In the genomic region with DNA sequence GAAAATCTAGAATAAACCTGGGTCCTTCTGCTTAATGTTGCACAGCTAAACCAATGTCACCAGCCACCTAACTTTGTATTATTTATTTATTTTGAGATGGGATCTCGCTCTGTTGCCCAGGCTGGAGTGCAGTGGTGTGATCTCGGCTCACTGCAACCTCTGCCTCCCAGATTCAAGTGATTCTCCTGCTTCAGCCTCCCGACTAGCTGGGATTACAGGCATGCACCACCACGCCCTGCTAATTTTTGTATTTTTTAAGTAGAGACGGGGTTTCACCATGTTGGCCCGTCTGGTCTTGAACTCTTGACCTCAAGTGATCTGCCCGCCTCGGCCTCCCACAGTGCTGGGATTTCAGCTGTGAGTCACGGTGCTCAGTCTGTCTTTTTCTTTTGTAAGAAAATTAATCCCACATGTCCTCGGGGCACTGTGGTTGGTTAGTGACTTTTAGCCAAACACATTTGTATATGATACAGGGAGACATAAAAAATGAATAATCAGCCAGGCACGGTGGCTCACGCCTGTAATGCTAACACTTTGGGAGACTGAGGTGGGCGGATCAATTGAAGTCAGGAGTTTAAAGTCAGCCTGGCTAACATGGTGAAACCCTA, we compare ENCODE assay signal across 12 cellular contexts. TPM values are rescaled to one million over a fixed set of nuclear protein-coding genes. Genes with fewer than 3 reads are reported as not detected.
DNase-seq lines count a peak whose midpoint lies in the region; TF ChIP-seq lines count a peak whose summit lies in the region.
"Not testable (repeated sequence)": the region's sequence is repeated elsewhere in the genome, so short reads cannot be mapped to it uniquely, and the experiment has no call there.
"Had no signal": no experiment of that assay in that cellular context is flagged by ENCODE, and none has a peak within 500 bp of the region (broad histone marks: within the 10 kb centered on the region; RNA-seq: fewer than 3 reads in every experiment).

No MANE protein-coding gene starts in this region.

- BruUV-seq in PC-9 (replicated peaks; lab: Mats Ljungman, UMichigan); mammary epithelial cell (replicated peaks; lab: Mats Ljungman, UMichigan): not testable (repeated sequence)

- DNase-seq in A172 (ENCODE audit: low spot score) (peak; percentile 61), Daoy (ENCODE audit: low read depth) (peak; percentile 91), PC-9 (peak in 1 of 2 experiments; percentile 77), mammary epithelial cell (peak; percentile 88), fibroblast of peridontal ligament (ENCODE audit: extremely low read depth) (peak; percentile 97), myocyte (ENCODE audit: low read depth) (peak; percentile 55)

- H3K27me3 ChIP-seq in PC-9 (ENCODE audit: insufficient read depth, low read depth) = peaks cover 72% of the 10 kb centered on the region
- not testable (repeated sequence) for H3K27me3 ChIP-seq in mammary epithelial cell (ENCODE audit: insufficient read depth, low read length)

- peak overlapping the region; percentile 7; the same call in 1 of the 2 replicates for H3K4me2 ChIP-seq in PC-9
- not testable (repeated sequence) for H3K4me2 ChIP-seq in mammary epithelial cell (ENCODE audit: insufficient read depth, low read depth, low read length)

- H3K4me1 ChIP-seq in HEK293 (ENCODE audit: control insufficient read depth, insufficient read depth, low read length); PC-9 (replicated peaks; ENCODE audit: insufficient read depth); mammary epithelial cell (ENCODE audit: insufficient read depth, low read length): not testable (repeated sequence)

- POLR2A ChIA-PET in HEK293 (lab: Yijun Ruan, JAX) = interaction anchor here (1.1 kb wide), 1 partner anchor 19 kb away, joined by 9 read pairs; a partner anchor contains a TSS
- POLR2A ChIA-PET in PC-9 (lab: Charles Lee; ENCODE audit: unreplicated experiment) = not testable (repeated sequence)

- intact Hi-C loops in PC-9 (cut with micrococcal nuclease; ENCODE audit: unreplicated experiment); mammary epithelial cell (cut with micrococcal nuclease): not testable (repeated sequence)

- CTCF ChIA-PET in HEK293 (lab: Yijun Ruan, JAX) = interaction anchor here (0.6 to 2.7 kb wide), 7 partner anchors 11 to 200 kb away, joined by 3 to 17 read pairs (median 4); no protein-coding TSS in a partner anchor
- CTCF ChIA-PET in PC-9 (lab: Charles Lee); mammary epithelial cell (lab: Charles Lee; ENCODE audit: low non-redundant PET): not testable (repeated sequence)

- not testable (repeated sequence) for H3K36me3 ChIP-seq in HEK293 (ENCODE audit: control insufficient read depth in 2 of 2, insufficient read depth in 1 of 2, low read length in 2 of 2); PC-9 (ENCODE audit: low read depth); mammary epithelial cell (ENCODE audit: insufficient read depth, low read length)

- H3K4me3 ChIP-seq in HEK293 (ENCODE audit: low read depth, low read length); PC-9; mammary epithelial cell (replicated peaks in 1 of 3; ENCODE audit: insufficient read depth in 1 of 3, low read depth in 2 of 3, low read length in 3 of 3): not testable (repeated sequence)

- in situ Hi-C loops in mammary epithelial cell (cut with MboI; ENCODE audit: low sequenced_read_pairs in 2 of 2) = loop anchor here (25.0 kb wide), 2 partner anchors 104 to 129 kb away; a partner anchor contains a TSS

- not testable (repeated sequence) for H3K9me2 ChIP-seq in PC-9 (ENCODE audit: insufficient read depth)

- dilution Hi-C loops in mammary epithelial cell (cut with HindIII; ENCODE audit: low sequenced_read_pairs) = loop anchor here (5.0 kb wide), 1 partner anchor 106 kb away; no protein-coding TSS in a partner anchor

- TF ChIP-seq CTCF in HEK293 (tag by site-specific recombination; IDR thresholded peaks at IDR 0.05); PC-9 (conservative IDR thresholded peaks at IDR 0.05); VCaP (conservative IDR thresholded peaks at IDR 0.05); mammary epithelial cell (conservative IDR thresholded peaks at IDR 0.05 in 1 of 2, IDR thresholded peaks at IDR 0.05 in 1 of 2; ENCODE audit: extremely low read depth in 1 of 2, insufficient read depth in 1 of 2, low read depth in 1 of 2, low read length in 2 of 2): not testable (repeated sequence)

- H3K27ac ChIP-seq in HEK293 (ENCODE audit: extremely low read depth, low read depth, low read length); PC-9; mammary epithelial cell (ENCODE audit: insufficient read depth, low read depth, low read length): not testable (repeated sequence)
- H3K27ac ChIP-seq in VCaP = peak overlapping the region; percentile 83

- peaks cover 15% of the 10 kb centered on the region; the same call in 1 of the 2 replicates for H3F3A ChIP-seq in PC-9 (ENCODE audit: insufficient read depth, low read depth)

- H3K9ac ChIP-seq in mammary epithelial cell (ENCODE audit: insufficient read depth, low read length) = not testable (repeated sequence)

- 27% methylated on average over 12 of the region's 13 CpGs for WGBS in mammary epithelial cell (ENCODE audit: low coverage, missing lambda C conversion rate)

- not testable (repeated sequence) for H3K9me3 ChIP-seq in HEK293 (ENCODE audit: control insufficient read depth, insufficient read depth, low read depth, low read length); PC-9 (ENCODE audit: insufficient read depth, low read depth); mammary epithelial cell (replicated peaks; ENCODE audit: insufficient read depth, low read length)

- not testable (repeated sequence) for H2AFZ ChIP-seq in PC-9; mammary epithelial cell (ENCODE audit: low read depth, low read length)

- not testable (repeated sequence) for H3K79me2 ChIP-seq in PC-9 (ENCODE audit: low read depth); mammary epithelial cell (ENCODE audit: insufficient read depth, low read length)

- H4K20me1 ChIP-seq in PC-9 (ENCODE audit: insufficient read depth); mammary epithelial cell (ENCODE audit: insufficient read depth, low read length): not testable (repeated sequence)

TF ChIP-seq in HEK293, 187 proteins besides CTCF, POLR2A, EP300 and RAD21:
- peak; percentile 45 for TF ChIP-seq ZFHX2 (tag by site-specific recombination; conservative IDR thresholded peaks at IDR 0.05)
- peak; percentile 54; the same call in 1 of the 2 replicates for TF ChIP-seq ZNF121 (tag by site-specific recombination; IDR thresholded peaks at IDR 0.05)

RNA-seq across cellular contexts. Expression of a gene that starts 19.4 kb away (rescaled TPM):
- 8.0 and 8.4 TPM in 2 replicates for total RNA-seq in A172 (2014; rRNA removed; shearing (Covaris generic))
- total RNA-seq in Daoy (2014; rRNA removed; shearing (Covaris generic)) = 2.2 and 4.7 TPM in 2 replicates
- 1.2 TPM in 1 of 2 replicates, not detected in the other for total RNA-seq in PC-9 (2021)
- total RNA-seq in mammary epithelial cell = 1 to 10 TPM; 2.7 to 3.2 TPM
- polyA plus RNA-seq in mammary epithelial cell = 0.28 TPM
- not detected for polyA minus RNA-seq in mammary epithelial cell
- total RNA-seq in myocyte = 109 and 161 TPM in 2 replicates
- 27.0 TPM for polyA plus RNA-seq in myocyte (2012)

RNA-seq across cellular contexts. Expression of a gene that starts 47.3 kb away (rescaled TPM):
- not detected in 2 replicates for total RNA-seq in A172 (2014; rRNA removed; shearing (Covaris generic))
- total RNA-seq in Daoy (2014; rRNA removed; shearing (Covaris generic)) = not detected in 2 replicates
- total RNA-seq in PC-9 (2021) (not detected in 2 replicates), mammary epithelial cell (not detected), myocyte (not detected in 2 replicates)
- not detected for polyA plus RNA-seq in mammary epithelial cell
- polyA minus RNA-seq in mammary epithelial cell = not detected
- polyA plus RNA-seq in myocyte (2012) = not detected
- total RNA-seq: ascending aorta, esophagus muscularis mucosa, heart right ventricle, upper lobe of right lung had no signal
- polyA plus RNA-seq: heart right ventricle had no signal

Comparison
In these comparisons a context has a peak if more than half of its experiments do, and no peak if none do; other contexts are left out.
1. RNA of a gene that starts 19.4 kb away (total RNA-seq): 109 to 161 TPM in myocyte; 8.0 to 8.4 TPM in A172, 2.7 to 3.2 TPM in mammary epithelial cell, 2.2 to 4.7 TPM in Daoy and 1.2 TPM in PC-9; every median in the first group is over 10 times any median in the second.